In the genomic region with DNA sequence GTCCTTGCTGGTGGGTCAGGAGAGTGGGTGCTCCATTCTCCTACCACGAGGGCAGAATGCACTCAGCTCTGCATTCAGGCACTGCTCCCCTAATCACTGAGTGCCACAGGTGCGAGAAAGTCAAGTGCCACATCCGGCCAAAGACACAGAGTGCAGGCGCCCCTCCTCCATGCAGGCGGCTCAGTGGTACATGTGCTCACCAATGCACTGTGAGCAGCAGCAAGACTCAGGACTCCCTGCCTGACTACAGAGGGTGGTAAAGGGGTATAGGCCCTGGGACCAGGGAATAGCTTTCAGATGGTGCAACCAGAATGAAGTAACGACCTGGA, we compare ENCODE assay signal across 12 cellular contexts. TPM values are rescaled to one million over a fixed set of nuclear protein-coding genes. Genes with fewer than 3 reads are reported as not detected.
DNase-seq lines count a peak whose midpoint lies in the region; ATAC-seq, FAIRE-seq and TF ChIP-seq lines count a peak whose summit lies in the region.
"Had no signal": no experiment of that assay in that cellular context is flagged by ENCODE, and none has a peak within 500 bp of the region (broad histone marks: within the 10 kb centered on the region; RNA-seq: fewer than 3 reads in every experiment).

No MANE protein-coding gene starts in this region.

- TF ChIP-seq POLR2A in GM12891 (IDR thresholded peaks at IDR 0.05; ENCODE audit: low read depth, low read length) = no peak

- DNase-seq in NK-92 (lab: John Stamatoyannopoulos, UW; ENCODE audit: unreplicated experiment) = peak; percentile 23
- DNase-seq in activated CD8-positive, alpha-beta memory T cell treated with anti-CD3 and anti-CD28 coated beads, Interleukin-2, amount 50 U/mL, for 48 hours = peak; percentile 72
- DNase-seq in naive thymus-derived CD8-positive, alpha-beta T cell = peak; percentile 10 to 80 (median 50)
- peak in 1 of 2 donors; percentile 65 for DNase-seq in stimulated activated effector memory CD8-positive, alpha-beta T cell treated with anti-CD3 and anti-CD28 coated beads, Interleukin-12 subunit alpha, Interleukin-12 subunit beta, amount 100 ng/mL, for 72 hours (ENCODE audit: low spot score in 2 of 2)
- no peak for DNase-seq in MG63
- DNase-seq in GM12891 (ENCODE audit: insufficient read length, low spot score) = no peak
- DNase-seq: hippocampal formation, NCI-H1436 treated with DMSO at 0.1 percent for 48 hours had no signal

- no peaks in the 10 kb centered on the region for H3K27me3 ChIP-seq in MG63

- peak overlapping the region; percentile 37 to 94 (median 90) for H3K27ac Mint-ChIP-seq in naive thymus-derived CD8-positive, alpha-beta T cell
- peak overlapping the region; percentile 56 for H3K27ac Mint-ChIP-seq in stimulated activated effector memory CD8-positive, alpha-beta T cell treated with anti-CD3 and anti-CD28 coated beads, Interleukin-12 subunit alpha, Interleukin-12 subunit beta, amount 100 ng/mL, for 72 hours

- H3K27me3 Mint-ChIP-seq in naive thymus-derived CD8-positive, alpha-beta T cell = no peaks in the 10 kb centered on the region

- H3K4me3 ChIP-seq in MG63 = no peak overlapping the region

- POLR2A ChIA-PET in naive thymus-derived CD8-positive, alpha-beta T cell (lab: Charles Lee) = interaction anchor here (0.5 to 1.6 kb wide), 2 partner anchors 33 to 58 kb away, joined by 5 to 6 read pairs; partner anchors contain the start of genes XRCC3 and ZFYVE21

- H3K4me3 Mint-ChIP-seq in naive thymus-derived CD8-positive, alpha-beta T cell = peak overlapping the region in 6 of 10 donors; percentile 7 to 70 (median 44)
- H3K4me3 Mint-ChIP-seq in stimulated activated effector memory CD8-positive, alpha-beta T cell treated with anti-CD3 and anti-CD28 coated beads, Interleukin-12 subunit alpha, Interleukin-12 subunit beta, amount 100 ng/mL, for 72 hours = no peak overlapping the region

- ATAC-seq in naive thymus-derived CD8-positive, alpha-beta T cell = peak; percentile 99 to 100
- peak; percentile 97 for ATAC-seq in stimulated activated effector memory CD8-positive, alpha-beta T cell treated with anti-CD3 and anti-CD28 coated beads, Interleukin-12 subunit alpha, Interleukin-12 subunit beta, amount 100 ng/mL, for 72 hours
- ATAC-seq in GM19035 (IDR thresholded peaks at IDR 0.05; ENCODE audit: unreplicated experiment) = no peak
- ATAC-seq in GM19023 (IDR thresholded peaks at IDR 0.05; ENCODE audit: unreplicated experiment) = no peak
- ATAC-seq: Panc1 had no signal

- H3K36me3 Mint-ChIP-seq in naive thymus-derived CD8-positive, alpha-beta T cell = peaks cover 0 to 26% (median 5%) of the 10 kb centered on the region in 3 donors
- H3K36me3 Mint-ChIP-seq in stimulated activated effector memory CD8-positive, alpha-beta T cell treated with anti-CD3 and anti-CD28 coated beads, Interleukin-12 subunit alpha, Interleukin-12 subunit beta, amount 100 ng/mL, for 72 hours = peaks cover 23% of the 10 kb centered on the region

- H3K9me3 ChIP-seq in MG63 = no peaks in the 10 kb centered on the region

- no peak for FAIRE-seq in GM12891 (lab: Jason Lieb, UNC)
- FAIRE-seq: H1 had no signal

- H3K4me1 Mint-ChIP-seq in naive thymus-derived CD8-positive, alpha-beta T cell = peaks cover 12 to 26% (median 19%) of the 10 kb centered on the region in 4 donors
- H3K4me1 Mint-ChIP-seq in stimulated activated effector memory CD8-positive, alpha-beta T cell treated with anti-CD3 and anti-CD28 coated beads, Interleukin-12 subunit alpha, Interleukin-12 subunit beta, amount 100 ng/mL, for 72 hours = peaks cover 11% of the 10 kb centered on the region

- H3K36me3 ChIP-seq in MG63 = no peaks in the 10 kb centered on the region

- H3K9me3 Mint-ChIP-seq in naive thymus-derived CD8-positive, alpha-beta T cell = no peaks in the 10 kb centered on the region
- H3K9me3 Mint-ChIP-seq in stimulated activated effector memory CD8-positive, alpha-beta T cell treated with anti-CD3 and anti-CD28 coated beads, Interleukin-12 subunit alpha, Interleukin-12 subunit beta, amount 100 ng/mL, for 72 hours = no peaks in the 10 kb centered on the region

TF ChIP-seq in GM12891, 5 proteins besides CTCF, POLR2A, EP300 and RAD21:
- TF ChIP-seq POLR2AphosphoS5 (IDR thresholded peaks at IDR 0.05; ENCODE audit: low read depth, low read length) = no peak
- no peak for TF ChIP-seq SPI1 (IDR thresholded peaks at IDR 0.05; ENCODE audit: low read depth, low read length)
- TF ChIP-seq PAX5 (IDR thresholded peaks at IDR 0.05; ENCODE audit: insufficient read depth, low read length, severe bottlenecking) = no peak
- no peak for TF ChIP-seq TAF1 (IDR thresholded peaks at IDR 0.05; ENCODE audit: low read depth, low read length)
- TF ChIP-seq POU2F2 (IDR thresholded peaks at IDR 0.05; ENCODE audit: low read depth, low read length) = no peak

RNA-seq across cellular contexts. Expression of gene ZFYVE21, which starts 32.9 kb away (rescaled TPM):
- total RNA-seq in naive thymus-derived CD8-positive, alpha-beta T cell = 10 to 100 TPM; 13.5 to 16.9 TPM
- 1 to 10 TPM; 7.7 to 8.7 (median 8.1) TPM for polyA plus RNA-seq in naive thymus-derived CD8-positive, alpha-beta T cell
- 23.6 and 30.1 TPM in 2 replicates for total RNA-seq in MG63 (2014; rRNA removed; shearing (Covaris generic); ENCODE audit: low replicate concordance)
- polyA plus RNA-seq in GM12891 (2012; ENCODE audit: low read depth, missing spikeins) = 11.1 TPM

RNA-seq across cellular contexts. Expression of gene XRCC3, which starts 33.3 kb away (rescaled TPM):
- total RNA-seq in naive thymus-derived CD8-positive, alpha-beta T cell = 10 to 100 TPM; 13.8 to 14.1 TPM
- polyA plus RNA-seq in naive thymus-derived CD8-positive, alpha-beta T cell = 1 to 10 TPM; 2.1 to 3.6 (median 3.2) TPM
- 31.5 and 58.1 TPM in 2 replicates for total RNA-seq in MG63 (2014; rRNA removed; shearing (Covaris generic); ENCODE audit: low replicate concordance)
- 21.0 TPM for polyA plus RNA-seq in GM12891 (2012; ENCODE audit: low read depth, missing spikeins)

Comparison
In these comparisons a context has a peak if more than half of its experiments do, and no peak if none do; other contexts are left out.
1. DNase-seq: peak in NK-92 (single experiment), activated CD8-positive, alpha-beta memory T cell treated with anti-CD3 and anti-CD28 coated beads, Interleukin-2, amount 50 U/mL, for 48 hours (single experiment) and naive thymus-derived CD8-positive, alpha-beta T cell (10 of 10); none in MG63 (single experiment) and GM12891 (single experiment).
2. ATAC-seq: peak in naive thymus-derived CD8-positive, alpha-beta T cell (2 of 2) and stimulated activated effector memory CD8-positive, alpha-beta T cell treated with anti-CD3 and anti-CD28 coated beads, Interleukin-12 subunit alpha, Interleukin-12 subunit beta, amount 100 ng/mL, for 72 hours (single experiment); none in GM19035 (single experiment) and GM19023 (single experiment).